ENCODE assay signal across 8 cellular contexts in genomic region chr2:42568431-42569115, GRCh38. TPM values are rescaled to one million over a fixed set of nuclear protein-coding genes. Genes with fewer than 3 reads are reported as not detected.
DNase-seq lines count a peak whose midpoint lies in the region; ATAC-seq and TF ChIP-seq lines count a peak whose summit lies in the region.

MTA3 (plus strand) TSS chr2:42568632; CDS start chr2:42568746, 114 bp downstream.

- peak within 1 kb of the TSS; percentile 82 to 89 for H3K27ac ChIP-seq in left lung

- POLR2A ChIA-PET in activated CD4-positive, alpha-beta T cell treated with anti-CD3 and anti-CD28 coated beads for 36 hours (lab: Charles Lee): no interaction called here

- peaks cover 20% of the 10 kb centered on the region for H3K36me3 Mint-ChIP-seq in activated CD4-positive, alpha-beta T cell treated with anti-CD3 and anti-CD28 coated beads for 36 hours (ENCODE audit: low read depth)

- ATAC-seq in GM19328 (IDR thresholded peaks at IDR 0.05; ENCODE audit: unreplicated experiment): peak; percentile 32
- peak; percentile 81 for ATAC-seq in activated CD4-positive, alpha-beta T cell treated with anti-CD3 and anti-CD28 coated beads for 36 hours
- peak; percentile 83 for ATAC-seq in left lung

- H3K4me1 ChIP-seq in left lung: peaks cover 8 to 15% of the 10 kb centered on the region in 2 donors

- peak within 1 kb of the TSS; percentile 91 for H3K27ac Mint-ChIP-seq in activated CD4-positive, alpha-beta T cell treated with anti-CD3 and anti-CD28 coated beads for 36 hours

- no peaks in the 10 kb centered on the region for H3K9me3 Mint-ChIP-seq in activated CD4-positive, alpha-beta T cell treated with anti-CD3 and anti-CD28 coated beads for 36 hours (ENCODE audit: low read depth)

- TF ChIP-seq CTCF in choroid plexus epithelial cell (conservative IDR thresholded peaks at IDR 0.05; ENCODE audit: low read depth, low read length): no peak
- TF ChIP-seq CTCF in left lung (IDR thresholded peaks at IDR 0.05): no peak

- H3K4me3 ChIP-seq in choroid plexus epithelial cell (ENCODE audit: low read depth, low read length) (peak within 1 kb of the TSS; percentile 82), left lung (peak within 1 kb of the TSS; percentile 69 to 81)

- H3K27me3 ChIP-seq in left lung: no peaks in the 10 kb centered on the region

- no peaks in the 10 kb centered on the region for H3K27me3 Mint-ChIP-seq in activated CD4-positive, alpha-beta T cell treated with anti-CD3 and anti-CD28 coated beads for 36 hours

- intact Hi-C loops in activated CD4-positive, alpha-beta T cell treated with anti-CD3 and anti-CD28 coated beads for 36 hours (cut with DNase I, micrococcal nuclease): loop anchor here (1.0 to 5.0 kb wide), 6 partner anchors 46 to 242 kb away; no protein-coding TSS in a partner anchor
- intact Hi-C loops in left lung (cut with DNase I): no loop called here

- peaks cover 32% of the 10 kb centered on the region for H3K4me1 Mint-ChIP-seq in activated CD4-positive, alpha-beta T cell treated with anti-CD3 and anti-CD28 coated beads for 36 hours

- no peaks in the 10 kb centered on the region for H3K36me3 ChIP-seq in left lung

- H3K9me3 ChIP-seq in left lung: no peaks in the 10 kb centered on the region

- CTCF ChIA-PET in activated CD4-positive, alpha-beta T cell treated with anti-CD3 and anti-CD28 coated beads for 36 hours (lab: Charles Lee): no interaction called here

- peak within 1 kb of the TSS; percentile 86 for H3K4me3 Mint-ChIP-seq in activated CD4-positive, alpha-beta T cell treated with anti-CD3 and anti-CD28 coated beads for 36 hours

- in situ Hi-C loops in ACHN (cut with HindIII; ENCODE audit: low pct_ligation_motif_present, low pct_unique_long_range_greater_than_20kb, low sequenced_read_pairs): no loop called here

- DNase-seq in ACHN: peak; percentile 46
- DNase-seq in LHCN-M2 (ENCODE audit: low read depth): peak; percentile 18
- DNase-seq in activated CD4-positive, alpha-beta T cell treated with anti-CD3 and anti-CD28 coated beads for 36 hours: peak; percentile 81
- DNase-seq in choroid plexus epithelial cell (ENCODE audit: low read depth): peak; percentile 26
- DNase-seq in left lung: peak; percentile 59 to 91
- peak; percentile 62 to 70 for DNase-seq in stimulated activated CD4-positive, alpha-beta T cell treated with anti-CD3 and anti-CD28 coated beads, Interleukin-2, amount 100 ng/mL, for 24 hours
- no peak for DNase-seq in SK-N-DZ (ENCODE audit: low spot score)

RNA-seq across cellular contexts. Expression of gene MTA3, which starts in this region (rescaled TPM):
- total RNA-seq in LHCN-M2 (2014; rRNA removed) (18.3 and 18.8 TPM in 2 replicates), left lung (10 to 100 TPM; 23.9 to 34.8 TPM)
- polyA plus RNA-seq in LHCN-M2 (2012): 19.1 TPM
- total RNA-seq in activated CD4-positive, alpha-beta T cell treated with anti-CD3 and anti-CD28 coated beads for 36 hours: 10 to 100 TPM; 45.0 to 58.6 TPM
- 33.4 and 43.6 TPM in 2 replicates for polyA plus RNA-seq in SK-N-DZ (2014; cell fraction: cytosol; rRNA removed)
- polyA plus RNA-seq in SK-N-DZ (2014; cell fraction: nucleus; rRNA removed): 26.9 and 35.4 TPM in 2 replicates

Comparison
In these comparisons a context has a peak if more than half of its experiments do, and no peak if none do; other contexts are left out.
1. ATAC-seq: peak in every context shown above with its lines; median percentile 83 in left lung; 81 in activated CD4-positive, alpha-beta T cell treated with anti-CD3 and anti-CD28 coated beads for 36 hours; 32 in GM19328.
2. intact Hi-C loops: an anchor here in activated CD4-positive, alpha-beta T cell treated with anti-CD3 and anti-CD28 coated beads for 36 hours (1.0 to 5.0 kb wide); none called in left lung.